Comparison of ENCODE assay signal across 1 cellular context in the genomic region with DNA sequence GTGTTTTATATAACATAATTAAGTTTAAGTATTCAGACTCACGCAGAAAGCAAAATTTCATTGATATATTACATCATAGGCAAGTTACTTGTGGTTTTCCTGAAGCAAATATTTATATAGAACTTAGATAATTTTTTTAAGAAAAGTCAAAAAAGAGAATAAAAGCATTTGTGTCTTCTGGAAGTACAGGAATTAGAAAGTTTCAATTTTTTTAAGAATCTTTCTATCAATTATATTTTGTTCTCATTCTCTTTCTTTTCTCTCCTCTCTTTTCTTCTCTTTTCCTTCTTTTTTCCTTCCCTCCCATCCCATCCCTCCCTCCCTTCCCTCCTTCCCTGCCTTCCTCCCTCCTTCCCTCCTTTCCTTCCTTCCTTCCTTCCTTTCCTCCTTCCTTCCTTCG.
TF ChIP-seq lines count a peak whose summit lies in the region.

No MANE protein-coding gene starts in this region.

TF ChIP-seq in HepG2, 621 proteins besides CTCF, POLR2A, EP300 and RAD21 (continued from another document):
- TF ChIP-seq ZNF609 (CRISPR knock-in tag; IDR thresholded peaks at IDR 0.05; ENCODE audit: borderline replicate concordance) (no peak), U2AF2 (IDR thresholded peaks at IDR 0.05; ENCODE audit: low read depth, low read length) (0 out of 2 replicates have a peak, but pooled peaks have one; percentile 42), TCF7 (IDR thresholded peaks at IDR 0.05; ENCODE audit: low read depth) (no peak), TARDBP (CRISPR knock-in tag; IDR thresholded peaks at IDR 0.05) (no peak), ATF7 (IDR thresholded peaks at IDR 0.05) (0 out of 2 replicates have a peak, but pooled peaks have one; percentile 2), ATF7 (CRISPR knock-in tag; IDR thresholded peaks at IDR 0.05) (no peak), HMGXB4 (CRISPR knock-in tag; IDR thresholded peaks at IDR 0.05; ENCODE audit: borderline replicate concordance in 1 of 2, low read depth in 1 of 2) (no peak), ZNF570 (CRISPR knock-in tag; IDR thresholded peaks at IDR 0.05; ENCODE audit: borderline replicate concordance) (no peak), ZFP41 (CRISPR knock-in tag; IDR thresholded peaks at IDR 0.05; ENCODE audit: borderline replicate concordance) (no peak), MAX (IDR thresholded peaks at IDR 0.05) (no peak), ZBTB1 (CRISPR knock-in tag; IDR thresholded peaks at IDR 0.05; ENCODE audit: borderline replicate concordance) (no peak), HNRNPK (IDR thresholded peaks at IDR 0.05; ENCODE audit: low read depth, low read length, poor library complexity, severe bottlenecking) (peak; percentile 97), ZFP1 (CRISPR knock-in tag; IDR thresholded peaks at IDR 0.05) (no peak), RBFOX2 (IDR thresholded peaks at IDR 0.05; ENCODE audit: low read depth, low read length) (no peak), PCBP1 (IDR thresholded peaks at IDR 0.05; ENCODE audit: borderline replicate concordance, low read depth, low read length) (0 out of 2 replicates have a peak, but pooled peaks have one; percentile 64), DR1 (CRISPR knock-in tag; IDR thresholded peaks at IDR 0.05) (no peak), ZNF143 (CRISPR knock-in tag; IDR thresholded peaks at IDR 0.05) (no peak), RBM22 (optimal IDR thresholded peaks at IDR 0.05; ENCODE audit: low read length) (no peak), YEATS2 (CRISPR knock-in tag; IDR thresholded peaks at IDR 0.05; ENCODE audit: borderline replicate concordance) (no peak), GLI4 (CRISPR knock-in tag; IDR thresholded peaks at IDR 0.05; ENCODE audit: borderline replicate concordance) (no peak)
- TF ChIP-seq, protein P1, sequence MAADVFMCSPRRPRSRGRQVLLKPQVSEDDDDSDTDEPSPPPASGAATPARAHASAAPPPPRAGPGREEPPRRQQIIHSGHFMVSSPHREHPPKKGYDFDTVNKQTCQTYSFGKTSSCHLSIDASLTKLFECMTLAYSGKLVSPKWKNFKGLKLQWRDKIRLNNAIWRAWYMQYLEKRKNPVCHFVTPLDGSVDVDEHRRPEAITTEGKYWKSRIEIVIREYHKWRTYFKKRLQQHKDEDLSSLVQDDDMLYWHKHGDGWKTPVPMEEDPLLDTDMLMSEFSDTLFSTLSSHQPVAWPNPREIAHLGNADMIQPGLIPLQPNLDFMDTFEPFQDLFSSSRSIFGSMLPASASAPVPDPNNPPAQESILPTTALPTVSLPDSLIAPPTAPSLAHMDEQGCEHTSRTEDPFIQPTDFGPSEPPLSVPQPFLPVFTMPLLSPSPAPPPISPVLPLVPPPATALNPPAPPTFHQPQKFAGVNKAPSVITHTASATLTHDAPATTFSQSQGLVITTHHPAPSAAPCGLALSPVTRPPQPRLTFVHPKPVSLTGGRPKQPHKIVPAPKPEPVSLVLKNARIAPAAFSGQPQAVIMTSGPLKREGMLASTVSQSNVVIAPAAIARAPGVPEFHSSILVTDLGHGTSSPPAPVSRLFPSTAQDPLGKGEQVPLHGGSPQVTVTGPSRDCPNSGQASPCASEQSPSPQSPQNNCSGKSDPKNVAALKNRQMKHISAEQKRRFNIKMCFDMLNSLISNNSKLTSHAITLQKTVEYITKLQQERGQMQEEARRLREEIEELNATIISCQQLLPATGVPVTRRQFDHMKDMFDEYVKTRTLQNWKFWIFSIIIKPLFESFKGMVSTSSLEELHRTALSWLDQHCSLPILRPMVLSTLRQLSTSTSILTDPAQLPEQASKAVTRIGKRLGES (CRISPR knock-in tag; IDR thresholded peaks at IDR 0.05; ENCODE audit: borderline replicate concordance) = no peak
- TF ChIP-seq, protein P2, sequence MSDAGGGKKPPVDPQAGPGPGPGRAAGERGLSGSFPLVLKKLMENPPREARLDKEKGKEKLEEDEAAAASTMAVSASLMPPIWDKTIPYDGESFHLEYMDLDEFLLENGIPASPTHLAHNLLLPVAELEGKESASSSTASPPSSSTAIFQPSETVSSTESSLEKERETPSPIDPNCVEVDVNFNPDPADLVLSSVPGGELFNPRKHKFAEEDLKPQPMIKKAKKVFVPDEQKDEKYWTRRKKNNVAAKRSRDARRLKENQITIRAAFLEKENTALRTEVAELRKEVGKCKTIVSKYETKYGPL (CRISPR knock-in tag; IDR thresholded peaks at IDR 0.05) = no peak
